1 cellular context compared by ENCODE assay signal in genomic region chr3:51686056-51686455, GRCh38.
TF ChIP-seq lines count a peak whose summit lies in the region.

No MANE protein-coding gene starts in this region.

TF ChIP-seq in HepG2, 621 proteins besides CTCF, POLR2A, EP300 and RAD21:
- TF ChIP-seq, protein P1, sequence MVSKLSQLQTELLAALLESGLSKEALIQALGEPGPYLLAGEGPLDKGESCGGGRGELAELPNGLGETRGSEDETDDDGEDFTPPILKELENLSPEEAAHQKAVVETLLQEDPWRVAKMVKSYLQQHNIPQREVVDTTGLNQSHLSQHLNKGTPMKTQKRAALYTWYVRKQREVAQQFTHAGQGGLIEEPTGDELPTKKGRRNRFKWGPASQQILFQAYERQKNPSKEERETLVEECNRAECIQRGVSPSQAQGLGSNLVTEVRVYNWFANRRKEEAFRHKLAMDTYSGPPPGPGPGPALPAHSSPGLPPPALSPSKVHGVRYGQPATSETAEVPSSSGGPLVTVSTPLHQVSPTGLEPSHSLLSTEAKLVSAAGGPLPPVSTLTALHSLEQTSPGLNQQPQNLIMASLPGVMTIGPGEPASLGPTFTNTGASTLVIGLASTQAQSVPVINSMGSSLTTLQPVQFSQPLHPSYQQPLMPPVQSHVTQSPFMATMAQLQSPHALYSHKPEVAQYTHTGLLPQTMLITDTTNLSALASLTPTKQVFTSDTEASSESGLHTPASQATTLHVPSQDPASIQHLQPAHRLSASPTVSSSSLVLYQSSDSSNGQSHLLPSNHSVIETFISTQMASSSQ (IDR thresholded peaks at IDR 0.05; ENCODE audit: low read depth), result no peak
- TF ChIP-seq, protein P1 (CRISPR knock-in tag; IDR thresholded peaks at IDR 0.05; ENCODE audit: borderline replicate concordance), result no peak
- no peak for TF ChIP-seq SIX1 (CRISPR knock-in tag; IDR thresholded peaks at IDR 0.05; ENCODE audit: borderline replicate concordance)
- TF ChIP-seq, protein P2, sequence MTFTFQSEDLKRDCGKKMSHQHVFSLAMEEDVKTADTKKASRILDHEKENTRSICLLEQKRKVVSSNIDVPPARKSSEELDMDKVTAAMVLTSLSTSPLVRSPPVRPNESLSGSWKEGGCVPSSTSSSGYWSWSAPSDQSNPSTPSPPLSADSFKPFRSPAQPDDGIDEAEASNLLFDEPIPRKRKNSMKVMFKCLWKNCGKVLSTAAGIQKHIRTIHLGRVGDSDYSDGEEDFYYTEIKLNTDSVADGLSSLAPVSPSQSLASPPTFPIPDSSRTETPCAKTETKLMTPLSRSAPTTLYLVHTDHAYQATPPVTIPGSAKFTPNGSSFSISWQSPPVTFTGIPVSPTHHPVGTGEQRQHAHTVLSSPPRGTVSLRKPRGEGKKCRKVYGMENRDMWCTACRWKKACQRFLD (CRISPR knock-in tag; IDR thresholded peaks at IDR 0.05; ENCODE audit: borderline replicate concordance), result no peak
- TF ChIP-seq, protein P3, sequence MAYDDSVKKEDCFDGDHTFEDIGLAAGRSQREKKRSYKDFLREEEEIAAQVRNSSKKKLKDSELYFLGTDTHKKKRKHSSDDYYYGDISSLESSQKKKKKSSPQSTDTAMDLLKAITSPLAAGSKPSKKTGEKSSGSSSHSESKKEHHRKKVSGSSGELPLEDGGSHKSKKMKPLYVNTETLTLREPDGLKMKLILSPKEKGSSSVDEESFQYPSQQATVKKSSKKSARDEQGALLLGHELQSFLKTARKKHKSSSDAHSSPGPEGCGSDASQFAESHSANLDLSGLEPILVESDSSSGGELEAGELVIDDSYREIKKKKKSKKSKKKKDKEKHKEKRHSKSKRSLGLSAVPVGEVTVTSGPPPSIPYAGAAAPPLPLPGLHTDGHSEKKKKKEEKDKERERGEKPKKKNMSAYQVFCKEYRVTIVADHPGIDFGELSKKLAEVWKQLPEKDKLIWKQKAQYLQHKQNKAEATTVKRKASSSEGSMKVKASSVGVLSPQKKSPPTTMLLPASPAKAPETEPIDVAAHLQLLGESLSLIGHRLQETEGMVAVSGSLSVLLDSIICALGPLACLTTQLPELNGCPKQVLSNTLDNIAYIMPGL (CRISPR knock-in tag; IDR thresholded peaks at IDR 0.05; ENCODE audit: borderline replicate concordance in 1 of 2, low read depth in 1 of 2), result no peak
- TF ChIP-seq ZNF142 (CRISPR knock-in tag; IDR thresholded peaks at IDR 0.05), result no peak
- TF ChIP-seq ZNF792 (CRISPR knock-in tag; IDR thresholded peaks at IDR 0.05), result no peak
- TF ChIP-seq, protein P4, sequence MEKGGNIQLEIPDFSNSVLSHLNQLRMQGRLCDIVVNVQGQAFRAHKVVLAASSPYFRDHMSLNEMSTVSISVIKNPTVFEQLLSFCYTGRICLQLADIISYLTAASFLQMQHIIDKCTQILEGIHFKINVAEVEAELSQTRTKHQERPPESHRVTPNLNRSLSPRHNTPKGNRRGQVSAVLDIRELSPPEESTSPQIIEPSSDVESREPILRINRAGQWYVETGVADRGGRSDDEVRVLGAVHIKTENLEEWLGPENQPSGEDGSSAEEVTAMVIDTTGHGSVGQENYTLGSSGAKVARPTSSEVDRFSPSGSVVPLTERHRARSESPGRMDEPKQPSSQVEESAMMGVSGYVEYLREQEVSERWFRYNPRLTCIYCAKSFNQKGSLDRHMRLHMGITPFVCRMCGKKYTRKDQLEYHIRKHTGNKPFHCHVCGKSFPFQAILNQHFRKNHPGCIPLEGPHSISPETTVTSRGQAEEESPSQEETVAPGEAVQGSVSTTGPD (CRISPR knock-in tag; IDR thresholded peaks at IDR 0.05), result no peak
- TF ChIP-seq ZNF512B (CRISPR knock-in tag; IDR thresholded peaks at IDR 0.05; ENCODE audit: borderline replicate concordance), result no peak
- TF ChIP-seq HOXA5 (CRISPR knock-in tag; IDR thresholded peaks at IDR 0.05), result no peak
